Comparison of ENCODE assay signal across 29 cellular contexts in the genomic region with DNA sequence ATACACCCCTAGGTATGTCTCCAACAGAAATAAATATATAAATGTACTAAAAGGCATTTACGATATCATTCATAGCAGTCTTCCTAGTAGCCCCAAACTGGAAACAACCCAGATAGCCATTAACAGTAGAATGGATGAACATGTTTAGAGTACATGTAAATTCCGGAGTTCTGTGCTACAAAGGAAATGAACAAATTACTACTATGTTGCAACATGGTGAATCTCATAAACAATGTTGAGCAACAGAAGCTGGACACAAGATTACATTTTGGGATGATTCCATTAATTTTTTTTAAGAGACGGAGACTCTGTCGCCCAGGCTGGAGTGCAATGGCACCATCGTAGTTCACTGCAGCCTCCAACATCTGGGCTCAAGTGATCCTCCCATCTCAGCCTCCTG. TPM values are rescaled to one million over a fixed set of nuclear protein-coding genes. Genes with fewer than 3 reads are reported as not detected.
DNase-seq lines count a peak whose midpoint lies in the region; ATAC-seq and TF ChIP-seq lines count a peak whose summit lies in the region.
"Had no signal": no experiment of that assay in that cellular context is flagged by ENCODE, and none has a peak within 500 bp of the region (broad histone marks: within the 10 kb centered on the region; RNA-seq: fewer than 3 reads in every experiment).

No MANE protein-coding gene starts in this region.

- in situ Hi-C loops in mammary epithelial cell (cut with MboI; ENCODE audit: low sequenced_read_pairs in 2 of 2), result loop anchor here (10.0 to 25.0 kb wide), 2 partner anchors 531 to 533 kb away; no protein-coding TSS in a partner anchor

- no peaks in the 10 kb centered on the region for H3K4me1 ChIP-seq in mammary epithelial cell (ENCODE audit: insufficient read depth, low read length)

- H3K27ac Mint-ChIP-seq in MCF 10A (ENCODE audit: low read depth, unreplicated experiment), result no peak overlapping the region
- no peak overlapping the region for H3K27ac Mint-ChIP-seq in naive thymus-derived CD8-positive, alpha-beta T cell
- H3K27ac Mint-ChIP-seq: dendritic cell treated with granulocyte-macrophage colony-stimulating factor and Interleukin-4, amounts not matched to agents 40 ng/mL and 50 ng/mL, for 4 days; natural killer cell; WTC11 had no signal

- POLR2A ChIA-PET in MCF 10A (lab: Yijun Ruan, JAX), result interaction anchor here (1.7 kb wide), 1 partner anchor 55 kb away, joined by 5 read pairs; no protein-coding TSS in a partner anchor
- POLR2A ChIA-PET in naive thymus-derived CD8-positive, alpha-beta T cell (lab: Charles Lee), result no interaction called here

- TF ChIP-seq CTCF in MCF 10A (IDR thresholded peaks at IDR 0.05; ENCODE audit: unreplicated experiment), result no peak
- TF ChIP-seq CTCF in mammary epithelial cell (conservative IDR thresholded peaks at IDR 0.05 in 1 of 2, IDR thresholded peaks at IDR 0.05 in 1 of 2; ENCODE audit: extremely low read depth in 1 of 2, insufficient read depth in 1 of 2, low read depth in 1 of 2, low read length in 2 of 2), result no peak
- TF ChIP-seq CTCF in fibroblast of mammary gland (conservative IDR thresholded peaks at IDR 0.05; ENCODE audit: control insufficient read depth, insufficient read depth, low read depth, low read length), result no peak

- no peaks in the 10 kb centered on the region for H4K20me1 ChIP-seq in mammary epithelial cell (ENCODE audit: insufficient read depth, low read length)

- CTCF ChIA-PET in MCF 10A (lab: Yijun Ruan, JAX), result interaction anchor here (0.9 to 19.0 kb wide), 2 partner anchors 107 to 176 kb away, joined by 3 to 530 read pairs; no protein-coding TSS in a partner anchor
- CTCF ChIA-PET in mammary epithelial cell (lab: Charles Lee; ENCODE audit: low non-redundant PET), result no interaction called here

- dilution Hi-C loops in mammary epithelial cell (cut with HindIII; ENCODE audit: low sequenced_read_pairs), result loop anchor here (25.0 kb wide), 1 partner anchor 181 kb away; no protein-coding TSS in a partner anchor

- H3K9ac ChIP-seq in mammary epithelial cell (ENCODE audit: insufficient read depth, low read length), result no peak overlapping the region

- no peaks in the 10 kb centered on the region for H3K36me3 Mint-ChIP-seq in MCF 10A (ENCODE audit: insufficient read depth, unreplicated experiment)
- H3K36me3 Mint-ChIP-seq in naive thymus-derived CD8-positive, alpha-beta T cell, result peaks cover 7 to 24% (median 11%) of the 10 kb centered on the region in 3 donors

- no peak overlapping the region for H3K4me3 ChIP-seq in mammary epithelial cell (replicated peaks in 1 of 3; ENCODE audit: insufficient read depth in 1 of 3, low read depth in 2 of 3, low read length in 3 of 3)
- H3K4me3 ChIP-seq in fibroblast of mammary gland (ENCODE audit: control insufficient read depth, low read depth, low read length), result no peak overlapping the region
- H3K4me3 ChIP-seq: hepatocyte, smooth muscle cell, upper lobe of left lung had no signal

- WGBS in mammary epithelial cell (ENCODE audit: low coverage, missing lambda C conversion rate), result 82% methylated on average over 5 of the region's 5 CpGs

- H3K4me1 Mint-ChIP-seq in MCF 10A (ENCODE audit: insufficient read depth, unreplicated experiment), result no peaks in the 10 kb centered on the region
- peaks cover 2 to 7% (median 2%) of the 10 kb centered on the region in 4 donors for H3K4me1 Mint-ChIP-seq in naive thymus-derived CD8-positive, alpha-beta T cell

- BruUV-seq in MCF 10A (replicated peaks; lab: Mats Ljungman, UMichigan) (no TSS peak), mammary epithelial cell (replicated peaks; lab: Mats Ljungman, UMichigan) (no TSS peak)

- no peaks in the 10 kb centered on the region for H3K79me2 ChIP-seq in mammary epithelial cell (ENCODE audit: insufficient read depth, low read length)
- H3K79me2 ChIP-seq: hepatocyte had no signal

- H3K9me3 ChIP-seq in mammary epithelial cell (replicated peaks; ENCODE audit: insufficient read depth, low read length), result peaks cover 7% of the 10 kb centered on the region

- intact Hi-C loops in MCF 10A (cut with micrococcal nuclease) (no loop called here), mammary epithelial cell (cut with micrococcal nuclease) (no loop called here)

- no peak overlapping the region for H3K27ac ChIP-seq in mammary epithelial cell (ENCODE audit: insufficient read depth, low read depth, low read length)
- H3K27ac ChIP-seq: hepatocyte, upper lobe of left lung had no signal

- H3K36me3 ChIP-seq in mammary epithelial cell (ENCODE audit: insufficient read depth, low read length), result no peaks in the 10 kb centered on the region
- H3K36me3 ChIP-seq: upper lobe of left lung had no signal

- ATAC-seq in stimulated activated naive CD8-positive, alpha-beta T cell treated with anti-CD3 and anti-CD28 coated beads, Interleukin-15, Interleukin-2, amounts not matched to agents 100 U/mL and 50 U/mL, for 24 hours, result no peak
- ATAC-seq in HG03521 (IDR thresholded peaks at IDR 0.05; ENCODE audit: unreplicated experiment), result no peak
- no peak for ATAC-seq in naive thymus-derived CD8-positive, alpha-beta T cell
- no peak for ATAC-seq in HG03460 (IDR thresholded peaks at IDR 0.05; ENCODE audit: unreplicated experiment)
- ATAC-seq: left lobe of liver, natural killer cell, WTC11 had no signal

- peak; percentile 60 for DNase-seq in MCF 10A (ENCODE audit: unreplicated experiment)
- DNase-seq in mammary epithelial cell, result no peak
- peak; percentile 60 for DNase-seq in MV-4-11 (lab: John Stamatoyannopoulos, UW)
- peak; percentile 77 for DNase-seq in fibroblast of mammary gland (ENCODE audit: low read depth)
- no peak for DNase-seq in stimulated activated naive CD8-positive, alpha-beta T cell treated with anti-CD3 and anti-CD28 coated beads, Interleukin-15, Interleukin-2, amounts not matched to agents 100 U/mL and 50 U/mL, for 24 hours
- no peak for DNase-seq in naive thymus-derived CD8-positive, alpha-beta T cell
- DNase-seq: activated CD4-positive, alpha-beta T cell treated with anti-CD3 and anti-CD28 coated beads, Interleukin-2, amount 50 U/mL, for 4 hours; activated CD8-positive, alpha-beta memory T cell treated with anti-CD3 and anti-CD28 coated beads, Interleukin-2, amount 50 U/mL, for 4 hours; activated naive CD4-positive, alpha-beta T cell treated with anti-CD3 and anti-CD28 coated beads, Interleukin-2, amount 50 U/mL, for 16 hours; anterior cingulate cortex; C1 segment of cervical spinal cord; caudate nucleus; KBM-7; natural killer cell; NCI-H1694; NCI-H526 treated with DMSO at 0.1 percent for 48 hours; stimulated activated CD4-positive, alpha-beta T cell treated with anti-CD3 and anti-CD28 coated beads, Interleukin-2, amount 100 ng/mL, for 24 hours; substantia nigra; upper lobe of left lung had no signal

- H3K27me3 ChIP-seq in mammary epithelial cell (ENCODE audit: insufficient read depth, low read length), result peaks cover 9% of the 10 kb centered on the region

- H3K9me3 Mint-ChIP-seq in MCF 10A (ENCODE audit: unreplicated experiment), result peaks cover 16% of the 10 kb centered on the region
- H3K9me3 Mint-ChIP-seq in naive thymus-derived CD8-positive, alpha-beta T cell, result peaks cover 8 to 31% (median 20%) of the 10 kb centered on the region in 9 donors

- H3K4me3 Mint-ChIP-seq in MCF 10A (ENCODE audit: unreplicated experiment), result no peak overlapping the region
- H3K4me3 Mint-ChIP-seq in naive thymus-derived CD8-positive, alpha-beta T cell, result no peak overlapping the region
- H3K4me3 Mint-ChIP-seq: dendritic cell treated with granulocyte-macrophage colony-stimulating factor and Interleukin-4, amounts not matched to agents 40 ng/mL and 50 ng/mL, for 4 days; natural killer cell; WTC11 had no signal

- H3K4me2 ChIP-seq in mammary epithelial cell (ENCODE audit: insufficient read depth, low read depth, low read length), result no peak overlapping the region
- H3K4me2 ChIP-seq: hepatocyte, smooth muscle cell had no signal

- no peaks in the 10 kb centered on the region for H3K27me3 Mint-ChIP-seq in MCF 10A (ENCODE audit: insufficient read depth, unreplicated experiment)
- H3K27me3 Mint-ChIP-seq in naive thymus-derived CD8-positive, alpha-beta T cell, result peaks cover 18 to 45% (median 36%) of the 10 kb centered on the region in 5 donors

- no peak overlapping the region for H2AFZ ChIP-seq in mammary epithelial cell (ENCODE audit: low read depth, low read length)
- H2AFZ ChIP-seq: hepatocyte had no signal

RNA-seq across cellular contexts. Expression of a gene that starts 5.9 kb away (rescaled TPM):
- total RNA-seq in MCF 10A (2022), result not detected in 2 replicates
- total RNA-seq in mammary epithelial cell, result not detected
- not detected for polyA plus RNA-seq in mammary epithelial cell
- polyA minus RNA-seq in mammary epithelial cell, result not detected
- not detected for total RNA-seq in naive thymus-derived CD8-positive, alpha-beta T cell
- not detected for polyA plus RNA-seq in naive thymus-derived CD8-positive, alpha-beta T cell
- total RNA-seq: A172, Daoy, left lobe of liver, natural killer cell, osteoblast, smooth muscle cell had no signal

RNA-seq across cellular contexts. Expression of a gene that starts 37.4 kb away (rescaled TPM):
- total RNA-seq in MCF 10A (2022), result 7.7 and 9.5 TPM in 2 replicates
- total RNA-seq in mammary epithelial cell, result 10 to 100 TPM; 12.1 to 18.8 TPM
- polyA plus RNA-seq in mammary epithelial cell, result 1.8 TPM
- polyA minus RNA-seq in mammary epithelial cell, result 5.2 TPM
- not detected for total RNA-seq in naive thymus-derived CD8-positive, alpha-beta T cell
- not detected for polyA plus RNA-seq in naive thymus-derived CD8-positive, alpha-beta T cell

Comparison
In these comparisons a context has a peak if more than half of its experiments do, and no peak if none do; other contexts are left out.
1. DNase-seq: peak in MCF 10A (single experiment), MV-4-11 (single experiment) and fibroblast of mammary gland (single experiment); none in mammary epithelial cell (single experiment), stimulated activated naive CD8-positive, alpha-beta T cell treated with anti-CD3 and anti-CD28 coated beads, Interleukin-15, Interleukin-2, amounts not matched to agents 100 U/mL and 50 U/mL, for 24 hours (single experiment) and naive thymus-derived CD8-positive, alpha-beta T cell (0 of 10).